Comparison of ENCODE assay signal across 20 cellular contexts in genomic region chr1:30991852-30992606, GRCh38.
DNase-seq lines count a peak whose midpoint lies in the region; ATAC-seq and TF ChIP-seq lines count a peak whose summit lies in the region.
"Had no signal": no experiment of that assay in that cellular context is flagged by ENCODE, and none has a peak within 500 bp of the region (broad histone marks: within the 10 kb centered on the region; RNA-seq: fewer than 3 reads in every experiment).

No MANE protein-coding gene starts in this region.

- no peak for TF ChIP-seq EP300 in SK-N-SH (IDR thresholded peaks at IDR 0.05; ENCODE audit: borderline replicate concordance in 1 of 2, low read depth in 1 of 2, low read length in 1 of 2)

- H2AFZ ChIP-seq in SK-N-SH (ENCODE audit: low read depth) (no peak overlapping the region), mesenchymal stem cell (ENCODE audit: low read depth, low read length) (no peak overlapping the region)

- POLR2A ChIA-PET in SK-N-SH (lab: Yijun Ruan, JAX): no interaction called here

- no peak overlapping the region for H3K9ac ChIP-seq in SK-N-SH
- no peak overlapping the region for H3K9ac ChIP-seq in mesenchymal stem cell (ENCODE audit: low read length)

- no peak overlapping the region for H3K18ac ChIP-seq in mesenchymal stem cell (ENCODE audit: low read depth in 1 of 2, low read length in 2 of 2)

- no peak for DNase-seq in cardiac muscle cell (ENCODE audit: low read depth in 1 of 2, low spot score in 1 of 2)
- no peak for DNase-seq in heart right ventricle
- DNase-seq in SK-N-SH: no peak
- peak; percentile 65 for DNase-seq in mesenchymal stem cell
- DNase-seq in stimulated activated naive B cell treated with anti-CD40 and anti-IgM and Interleukin-4, amounts not matched to agents 10 μg/mL and 1 μg/mL and 100 μg/mL, for 72 hours: no peak
- no peak for DNase-seq in ureter (ENCODE audit: low spot score)
- DNase-seq in adrenal gland: no peak
- DNase-seq: activated naive CD4-positive, alpha-beta T cell treated with anti-CD3 and anti-CD28 coated beads, Interleukin-2, amount 10 ng/mL, durations not matched to agents 7 days and 5 days; activated T-cell treated with anti-CD3 and anti-CD28 coated beads for 4 hours; body of pancreas; CD4-positive, CD25-positive, alpha-beta regulatory T cell; KBM-7; kidney; NCI-H187 treated with DMSO at 0.1 percent for 48 hours; NCI-H446 treated with DMSO at 0.1 percent for 48 hours; substantia nigra had no signal

- H3K36me3 Mint-ChIP-seq in stimulated activated naive B cell treated with anti-CD40 and anti-IgM and Interleukin-4, amounts not matched to agents 10 μg/mL and 1 μg/mL and 100 μg/mL, for 72 hours: peaks cover 54 to 72% of the 10 kb centered on the region in 2 donors

- no peak for TF ChIP-seq POLR2A in adrenal gland (IDR thresholded peaks at IDR 0.05)

- peaks cover 39% of the 10 kb centered on the region for H3K36me3 ChIP-seq in cardiac muscle cell
- H3K36me3 ChIP-seq in heart right ventricle: peaks cover 0 to 80% (median 6%) of the 10 kb centered on the region in 9 donors
- peaks cover 60 to 63% of the 10 kb centered on the region in 2 experiments for H3K36me3 ChIP-seq in SK-N-SH (replicated peaks in 1 of 2; ENCODE audit: control insufficient read depth in 1 of 2, insufficient read depth in 2 of 2, low read length in 1 of 2)
- H3K36me3 ChIP-seq in mesenchymal stem cell (ENCODE audit: control insufficient read depth in 1 of 2, insufficient read depth in 2 of 2, low read depth in 1 of 2, low read length in 2 of 2): peaks cover 12 to 76% of the 10 kb centered on the region in 2 experiments
- H3K36me3 ChIP-seq in adrenal gland (replicated peaks in 1 of 2): peaks cover 0 to 15% of the 10 kb centered on the region in 2 donors

- H4K8ac ChIP-seq in mesenchymal stem cell (ENCODE audit: low read length): no peak overlapping the region

- intact Hi-C loops in heart right ventricle (cut with DNase I) (no loop called here), adrenal gland (cut with DNase I) (loop anchor here in 1 of 2 donors (10.0 kb wide), 1 partner anchor 63 kb away; no protein-coding TSS in a partner anchor)

- H3K9me2 ChIP-seq in SK-N-SH: no peaks in the 10 kb centered on the region

- no peak overlapping the region for H2BK5ac ChIP-seq in mesenchymal stem cell (ENCODE audit: low read depth, low read length, poor library complexity, severe bottlenecking)

- H3K27ac ChIP-seq in cardiac muscle cell: peak overlapping the region; percentile 10
- no peak overlapping the region for H3K27ac ChIP-seq in heart right ventricle
- H3K27ac ChIP-seq in SK-N-SH (ENCODE audit: low read depth in 2 of 2, low read length in 1 of 2): peak overlapping the region in 1 of 2 experiments; percentile 11; a peak in 1 of 4 replicates
- H3K27ac ChIP-seq in mesenchymal stem cell (ENCODE audit: low read length, poor library complexity, severe bottlenecking): no peak overlapping the region
- no peak overlapping the region for H3K27ac ChIP-seq in adrenal gland
- H3K27ac ChIP-seq: body of pancreas, coronary artery had no signal

- no peak overlapping the region for H3K4me2 ChIP-seq in SK-N-SH
- H3K4me2 ChIP-seq in mesenchymal stem cell (ENCODE audit: low read length, poor library complexity, severe bottlenecking): no peak overlapping the region

- no peak for TF ChIP-seq RAD21 in SK-N-SH (IDR thresholded peaks at IDR 0.05; ENCODE audit: low read length)

- H3K4me3 ChIP-seq in cardiac muscle cell: no peak overlapping the region
- no peak overlapping the region for H3K4me3 ChIP-seq in heart right ventricle
- H3K4me3 ChIP-seq in SK-N-SH (ENCODE audit: low read depth in 2 of 2, low read length in 1 of 2): no peak overlapping the region
- no peak overlapping the region for H3K4me3 ChIP-seq in mesenchymal stem cell (ENCODE audit: insufficient read depth in 1 of 2, low read depth in 1 of 2, low read length in 2 of 2)
- H3K4me3 ChIP-seq in adrenal gland: no peak overlapping the region
- H3K4me3 ChIP-seq: body of pancreas, coronary artery had no signal

- peak overlapping the region; percentile 37 for H3K27ac Mint-ChIP-seq in stimulated activated naive B cell treated with anti-CD40 and anti-IgM and Interleukin-4, amounts not matched to agents 10 μg/mL and 1 μg/mL and 100 μg/mL, for 72 hours
- H3K27ac Mint-ChIP-seq: activated naive CD4-positive, alpha-beta T cell treated with anti-CD3 and anti-CD28 coated beads, Interleukin-2, amount 10 ng/mL, durations not matched to agents 7 days and 5 days; memory B cell had no signal

- no peak overlapping the region for H3K14ac ChIP-seq in mesenchymal stem cell (ENCODE audit: low read length in 2 of 2)

- peaks cover 9% of the 10 kb centered on the region for H3F3A ChIP-seq in SK-N-SH (replicated peaks; ENCODE audit: insufficient read depth)

- H3K23ac ChIP-seq in mesenchymal stem cell (ENCODE audit: low read length in 2 of 2): no peak overlapping the region

- no peak overlapping the region for H2BK15ac ChIP-seq in mesenchymal stem cell (ENCODE audit: low read depth, poor library complexity, severe bottlenecking)

- peaks cover 2% of the 10 kb centered on the region for H3K79me1 ChIP-seq in mesenchymal stem cell (replicated peaks; ENCODE audit: low read length, poor library complexity, severe bottlenecking)

- 64 to 77% methylated on average over 6 of the region's 6 CpGs for WGBS in heart right ventricle, 2 donors
- WGBS in SK-N-SH (ENCODE audit: low lambda C conversion rate): 87% methylated on average over 5 of the region's 6 CpGs
- WGBS in mesenchymal stem cell: 45% methylated on average over 6 of the region's 6 CpGs
- 68 to 77% (median 74%) methylated on average over 5 to 6 of the region's 6 CpGs for WGBS in adrenal gland, 4 donors

- no peak overlapping the region for H4K91ac ChIP-seq in mesenchymal stem cell (ENCODE audit: low read length)

- CTCF ChIA-PET in SK-N-SH (lab: Yijun Ruan, JAX): interaction anchor here (0.5 kb wide), 1 partner anchor 1942 kb away, joined by 3 read pairs; no protein-coding TSS in a partner anchor

- TF ChIP-seq CTCF in cardiac muscle cell (IDR thresholded peaks at IDR 0.05; ENCODE audit: low read depth, low read length): no peak
- TF ChIP-seq CTCF in heart right ventricle (IDR thresholded peaks at IDR 0.05): no peak
- TF ChIP-seq CTCF in SK-N-SH (IDR thresholded peaks at IDR 0.05): no peak
- TF ChIP-seq CTCF in adrenal gland (IDR thresholded peaks at IDR 0.05): no peak

- H3K9me3 Mint-ChIP-seq in stimulated activated naive B cell treated with anti-CD40 and anti-IgM and Interleukin-4, amounts not matched to agents 10 μg/mL and 1 μg/mL and 100 μg/mL, for 72 hours: peaks cover 3 to 4% of the 10 kb centered on the region in 2 donors
- H3K9me3 Mint-ChIP-seq: activated naive CD4-positive, alpha-beta T cell treated with anti-CD3 and anti-CD28 coated beads, Interleukin-2, amount 10 ng/mL, durations not matched to agents 7 days and 5 days; CD4-positive, CD25-positive, alpha-beta regulatory T cell; neural crest cell had no signal

- no peak overlapping the region for H2AK5ac ChIP-seq in mesenchymal stem cell (ENCODE audit: low read length, severe bottlenecking)

- H2BK120ac ChIP-seq in mesenchymal stem cell (ENCODE audit: low read depth, low read length): no peak overlapping the region

- H4K20me1 ChIP-seq in SK-N-SH (ENCODE audit: insufficient read depth): peaks cover 92% of the 10 kb centered on the region

- no peak overlapping the region for H3K4me3 Mint-ChIP-seq in stimulated activated naive B cell treated with anti-CD40 and anti-IgM and Interleukin-4, amounts not matched to agents 10 μg/mL and 1 μg/mL and 100 μg/mL, for 72 hours
- H3K4me3 Mint-ChIP-seq: activated naive CD4-positive, alpha-beta T cell treated with anti-CD3 and anti-CD28 coated beads, Interleukin-2, amount 10 ng/mL, durations not matched to agents 7 days and 5 days; memory B cell; neural crest cell had no signal

- H3K27me3 ChIP-seq in cardiac muscle cell (no peaks in the 10 kb centered on the region), heart right ventricle (no peaks in the 10 kb centered on the region), SK-N-SH (ENCODE audit: insufficient read depth) (no peaks in the 10 kb centered on the region), mesenchymal stem cell (ENCODE audit: control insufficient read depth in 1 of 2, insufficient read depth in 1 of 2, low read length in 2 of 2) (no peaks in the 10 kb centered on the region), adrenal gland (no peaks in the 10 kb centered on the region)
- H3K27me3 ChIP-seq: body of pancreas had no signal

- no peak for ATAC-seq in heart right ventricle
- no peak for ATAC-seq in stimulated activated naive B cell treated with anti-CD40 and anti-IgM and Interleukin-4, amounts not matched to agents 10 μg/mL and 1 μg/mL and 100 μg/mL, for 72 hours (replicated peaks)
- no peak for ATAC-seq in HG02840 (IDR thresholded peaks at IDR 0.05; ENCODE audit: low FRiP score, unreplicated experiment)
- ATAC-seq: body of pancreas had no signal

- peaks cover 37 to 65% of the 10 kb centered on the region in 2 donors for H3K4me1 Mint-ChIP-seq in stimulated activated naive B cell treated with anti-CD40 and anti-IgM and Interleukin-4, amounts not matched to agents 10 μg/mL and 1 μg/mL and 100 μg/mL, for 72 hours

- H2BK12ac ChIP-seq in mesenchymal stem cell (ENCODE audit: low read length in 2 of 2): no peak overlapping the region

- H3K4me1 ChIP-seq in cardiac muscle cell (ENCODE audit: low read depth) (peaks cover 14% of the 10 kb centered on the region), heart right ventricle (peaks cover 0 to 59% (median 39%) of the 10 kb centered on the region in 9 donors), SK-N-SH (ENCODE audit: control insufficient read depth in 1 of 2, insufficient read depth in 2 of 2, low read depth in 1 of 2, low read length in 1 of 2) (peaks cover 6 to 30% of the 10 kb centered on the region in 2 experiments), mesenchymal stem cell (ENCODE audit: control insufficient read depth, insufficient read depth, low read depth, low read length) (peaks cover 7% of the 10 kb centered on the region), adrenal gland (replicated peaks in 1 of 2) (peaks cover 21 to 39% of the 10 kb centered on the region in 2 donors)

- no peaks in the 10 kb centered on the region for H3K27me3 Mint-ChIP-seq in stimulated activated naive B cell treated with anti-CD40 and anti-IgM and Interleukin-4, amounts not matched to agents 10 μg/mL and 1 μg/mL and 100 μg/mL, for 72 hours
- H3K27me3 Mint-ChIP-seq: activated naive CD4-positive, alpha-beta T cell treated with anti-CD3 and anti-CD28 coated beads, Interleukin-2, amount 10 ng/mL, durations not matched to agents 7 days and 5 days; CD4-positive, CD25-positive, alpha-beta regulatory T cell; memory B cell had no signal

- no peak overlapping the region for H3K4ac ChIP-seq in mesenchymal stem cell (ENCODE audit: low read depth in 1 of 2, low read length in 2 of 2)

- peaks cover 100% of the 10 kb centered on the region for H3K79me2 ChIP-seq in SK-N-SH (ENCODE audit: insufficient read depth)

- no peaks in the 10 kb centered on the region for H3K9me3 ChIP-seq in cardiac muscle cell (ENCODE audit: low read depth)
- no peaks in the 10 kb centered on the region for H3K9me3 ChIP-seq in heart right ventricle
- no peaks in the 10 kb centered on the region for H3K9me3 ChIP-seq in SK-N-SH
- H3K9me3 ChIP-seq in mesenchymal stem cell (ENCODE audit: control insufficient read depth, low read length): no peaks in the 10 kb centered on the region
- no peaks in the 10 kb centered on the region for H3K9me3 ChIP-seq in adrenal gland (replicated peaks in 1 of 3)
- H3K9me3 ChIP-seq: body of pancreas had no signal

TF ChIP-seq in SK-N-SH, 30 proteins besides CTCF, POLR2A, EP300 and RAD21 (continues in another document):
- no peak for TF ChIP-seq FOXM1 (IDR thresholded peaks at IDR 0.05; ENCODE audit: low read depth)
